In the genomic region with DNA sequence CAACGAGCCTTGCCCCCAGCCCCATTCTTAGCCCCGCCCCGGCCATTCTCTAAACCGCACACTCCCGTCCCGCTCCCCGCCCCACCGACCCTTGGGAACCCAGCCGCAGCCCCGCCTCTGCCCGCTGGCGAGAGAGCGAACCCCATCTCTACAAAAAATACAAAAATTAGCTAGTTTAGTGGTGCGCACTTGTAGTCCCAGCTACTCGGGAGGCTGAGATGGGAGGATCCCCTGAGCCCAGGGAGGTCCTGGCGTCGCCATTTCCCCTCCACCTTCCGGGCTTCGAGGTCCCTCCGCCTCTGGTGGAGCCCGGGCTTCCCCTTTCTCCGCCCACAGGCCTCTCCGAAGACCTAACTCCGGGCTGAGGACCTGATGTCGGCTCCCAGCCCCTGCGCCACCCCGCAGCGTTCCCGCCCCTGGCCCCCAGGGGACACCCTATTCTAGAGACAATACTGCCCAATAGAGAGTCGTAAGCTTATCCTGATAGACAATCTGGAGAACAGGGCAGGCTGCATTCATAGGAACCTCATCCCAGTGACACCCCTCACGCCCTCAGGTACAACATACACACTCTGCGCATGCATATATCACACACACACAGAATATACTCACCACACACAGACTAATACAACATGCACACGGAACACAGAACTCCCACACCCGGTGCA, we compare ENCODE assay signal across 8 cellular contexts. TPM values are rescaled to one million over a fixed set of nuclear protein-coding genes. Genes with fewer than 3 reads are reported as not detected.
DNase-seq lines count a peak whose midpoint lies in the region; ATAC-seq and TF ChIP-seq lines count a peak whose summit lies in the region.

No MANE protein-coding gene starts in this region.

- peak; percentile 29 for TF ChIP-seq POLR2A in GM18526 (IDR thresholded peaks at IDR 0.05; ENCODE audit: extremely low read depth, insufficient read length)

- intact Hi-C loops in right cardiac atrium (cut with DNase I): no loop called here

- H3K27me3 ChIP-seq in right cardiac atrium (ENCODE audit: control insufficient read depth, insufficient read depth): no peaks in the 10 kb centered on the region

- peaks cover 8% of the 10 kb centered on the region for H3K4me1 ChIP-seq in right cardiac atrium (ENCODE audit: control insufficient read depth, insufficient read depth, low read length)

- peak overlapping the region; percentile 37 for H3K4me3 ChIP-seq in right cardiac atrium (ENCODE audit: low read length)

- H3K27ac ChIP-seq in right cardiac atrium (ENCODE audit: low read length): peak overlapping the region; percentile 57

- ATAC-seq in right cardiac atrium: peak; percentile 4 to 23
- ATAC-seq in HG02623 (IDR thresholded peaks at IDR 0.05; ENCODE audit: unreplicated experiment): no peak

- WGBS in right cardiac atrium: 26% methylated on average over 34 of the region's 34 CpGs

- H3K9me3 ChIP-seq in right cardiac atrium (ENCODE audit: control insufficient read depth, low read length): no peaks in the 10 kb centered on the region

- peak; percentile 23 for DNase-seq in NCI-H82 treated with DMSO at 0.1 percent for 48 hours (lab: John Stamatoyannopoulos, UW; ENCODE audit: unreplicated experiment)
- peak; percentile 55 for DNase-seq in activated effector memory CD4-positive, alpha-beta T cell treated with Interleukin-2 at 50 U/mL for 16 hours
- DNase-seq in right cardiac atrium: peak; percentile 63 to 85 (median 85)
- DNase-seq in stimulated activated CD4-positive, alpha-beta T cell treated with anti-CD3 and anti-CD28 coated beads, Interleukin-12 subunit alpha, Interleukin-12 subunit beta, amount 100 ng/mL, for 4 hours: peak; percentile 65
- DNase-seq in nucleus accumbens (lab: John Stamatoyannopoulos, UW): no peak
- no peak for DNase-seq in COLO668 (lab: John Stamatoyannopoulos, UW; ENCODE audit: unreplicated experiment)

RNA-seq across cellular contexts. Expression of gene PROCA1, which starts 0.5 kb away (rescaled TPM):
- 1 to 10 TPM; 1.3 to 3.3 (median 2.5) TPM for total RNA-seq in right cardiac atrium
- polyA plus RNA-seq in right cardiac atrium: 2.2 TPM

RNA-seq across cellular contexts. Expression of gene RAB34, which starts 5.5 kb away (rescaled TPM):
- 10 to 100 TPM; 56.9 to 62.2 (median 59.8) TPM for total RNA-seq in right cardiac atrium
- 57.6 TPM for polyA plus RNA-seq in right cardiac atrium

RNA-seq across cellular contexts. Expression of gene RPL23A, which starts 7.6 kb away (rescaled TPM):
- 1,000 to 10,000 TPM in 1 of 4 donors, 100 to 1,000 TPM in 3; 939 to 1,151 (median 992) TPM for total RNA-seq in right cardiac atrium
- polyA plus RNA-seq in right cardiac atrium: 817 TPM

RNA-seq across cellular contexts. Expression of gene TLCD1, which starts 13.9 kb away (rescaled TPM):
- 1 to 10 TPM; 1.7 to 3.8 (median 2.5) TPM for total RNA-seq in right cardiac atrium
- polyA plus RNA-seq in right cardiac atrium: 1.5 TPM

RNA-seq across cellular contexts. Expression of gene NEK8, which starts 16.4 kb away (rescaled TPM):
- total RNA-seq in right cardiac atrium: 1 to 10 TPM; 1.0 to 1.6 (median 1.2) TPM
- polyA plus RNA-seq in right cardiac atrium: 0.81 TPM

Comparison
In these comparisons a context has a peak if more than half of its experiments do, and no peak if none do; other contexts are left out.
1. DNase-seq: peak in NCI-H82 treated with DMSO at 0.1 percent for 48 hours (single experiment), activated effector memory CD4-positive, alpha-beta T cell treated with Interleukin-2 at 50 U/mL for 16 hours (single experiment), right cardiac atrium (3 of 3) and stimulated activated CD4-positive, alpha-beta T cell treated with anti-CD3 and anti-CD28 coated beads, Interleukin-12 subunit alpha, Interleukin-12 subunit beta, amount 100 ng/mL, for 4 hours (single experiment); none in nucleus accumbens (0 of 56) and COLO668 (single experiment).